Comparison of ENCODE assay signal across 2 cellular contexts in the genomic region with DNA sequence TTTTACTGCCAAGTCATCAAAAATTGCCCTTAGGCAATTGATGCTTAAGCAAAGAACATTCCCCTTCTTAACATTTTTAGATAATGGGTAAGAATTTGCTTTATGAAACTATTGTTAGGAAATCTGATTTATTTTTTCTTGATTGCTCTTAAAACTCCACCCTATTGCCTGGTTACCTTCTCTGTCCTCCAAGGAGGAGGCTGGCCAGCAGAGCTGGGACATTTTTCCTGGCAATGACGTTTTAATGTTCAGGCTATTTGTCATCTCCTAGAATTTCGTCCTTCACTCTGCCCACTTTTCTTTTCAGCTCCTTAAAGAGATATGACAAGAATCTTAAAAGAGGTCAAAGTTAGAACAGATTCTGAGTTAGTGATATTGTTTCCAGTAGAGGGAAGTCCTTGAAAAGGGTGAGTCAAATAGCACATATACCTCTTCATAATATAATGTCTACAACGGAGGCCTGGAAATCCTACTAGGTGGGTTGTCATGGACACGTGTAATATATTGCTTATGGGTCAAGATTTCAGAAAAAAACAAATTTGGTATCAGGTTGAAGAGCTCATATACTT.
TF ChIP-seq lines count a peak whose summit lies in the region.

No MANE protein-coding gene starts in this region.

TF ChIP-seq in A549, 52 proteins besides CTCF, POLR2A, EP300 and RAD21:
- TF ChIP-seq CBX8 (IDR thresholded peaks at IDR 0.05) (no peak), MAFK (IDR thresholded peaks at IDR 0.05; ENCODE audit: partially characterized antibody) (peak; percentile 93), KDM5A (IDR thresholded peaks at IDR 0.05) (no peak)
TF ChIP-seq in A549: peak in this region for 1.

TF ChIP-seq in H1, 55 proteins besides CTCF, POLR2A, EP300 and RAD21:
- TF ChIP-seq MAFK (IDR thresholded peaks at IDR 0.05; ENCODE audit: low read depth, low read length) = peak; percentile 61; the same call in 1 of the 2 replicates
- TF ChIP-seq, protein P1, sequence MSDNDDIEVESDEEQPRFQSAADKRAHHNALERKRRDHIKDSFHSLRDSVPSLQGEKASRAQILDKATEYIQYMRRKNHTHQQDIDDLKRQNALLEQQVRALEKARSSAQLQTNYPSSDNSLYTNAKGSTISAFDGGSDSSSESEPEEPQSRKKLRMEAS (IDR thresholded peaks at IDR 0.05) = no peak
